ENCODE assay signal across 1 cellular context in the genomic region with DNA sequence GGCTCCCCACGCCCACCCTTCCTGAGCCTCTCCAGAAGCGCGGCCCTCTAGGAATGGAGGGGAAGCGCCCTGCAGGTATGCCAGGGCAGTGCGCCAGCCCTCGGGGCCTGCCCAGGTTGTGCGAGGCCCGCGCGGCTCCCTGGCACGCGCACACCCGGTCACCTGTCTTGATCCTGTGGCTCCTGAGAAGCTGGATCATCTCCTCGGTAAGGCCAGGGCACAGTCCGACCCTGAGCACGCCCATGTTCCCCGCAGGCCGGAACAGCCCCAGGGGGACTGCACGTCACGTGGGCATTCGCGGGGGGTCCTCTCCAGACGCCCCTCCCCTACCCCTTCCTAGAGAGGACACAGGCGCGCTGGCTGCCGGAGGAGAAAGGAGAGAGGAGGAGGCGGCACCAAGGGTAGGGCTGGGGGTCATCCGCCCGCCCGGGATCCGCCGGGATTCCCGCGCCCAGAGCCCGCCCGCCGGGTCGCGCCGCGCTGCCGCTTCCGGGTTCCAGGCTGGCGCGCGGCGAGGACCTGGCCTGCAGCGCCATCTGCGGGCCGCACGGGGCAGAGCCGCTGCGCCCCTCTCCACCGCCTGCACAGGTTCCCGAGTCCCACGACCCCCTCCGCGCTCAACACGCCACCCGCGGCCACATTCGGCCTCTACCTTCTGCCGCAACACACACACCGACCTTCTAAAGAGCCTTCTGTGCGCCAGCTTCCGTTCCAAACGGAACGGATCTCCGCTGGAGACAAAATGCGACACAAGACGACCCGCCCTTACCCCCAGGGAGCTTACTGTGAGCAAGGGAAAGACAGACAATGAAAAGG.
A peak's percentile ranks its signal among the peaks of the same experiment; 100 is the strongest.
TF ChIP-seq lines count a peak whose summit lies in the region.

A gene (minus strand): TSS at position 491 of the 816 bp plus-strand sequence. CDS start 247 bp downstream, at position 244.

TF ChIP-seq in SK-N-SH, 30 proteins besides CTCF, POLR2A, EP300 and RAD21 (continued from another document):
- TF ChIP-seq, protein P1, sequence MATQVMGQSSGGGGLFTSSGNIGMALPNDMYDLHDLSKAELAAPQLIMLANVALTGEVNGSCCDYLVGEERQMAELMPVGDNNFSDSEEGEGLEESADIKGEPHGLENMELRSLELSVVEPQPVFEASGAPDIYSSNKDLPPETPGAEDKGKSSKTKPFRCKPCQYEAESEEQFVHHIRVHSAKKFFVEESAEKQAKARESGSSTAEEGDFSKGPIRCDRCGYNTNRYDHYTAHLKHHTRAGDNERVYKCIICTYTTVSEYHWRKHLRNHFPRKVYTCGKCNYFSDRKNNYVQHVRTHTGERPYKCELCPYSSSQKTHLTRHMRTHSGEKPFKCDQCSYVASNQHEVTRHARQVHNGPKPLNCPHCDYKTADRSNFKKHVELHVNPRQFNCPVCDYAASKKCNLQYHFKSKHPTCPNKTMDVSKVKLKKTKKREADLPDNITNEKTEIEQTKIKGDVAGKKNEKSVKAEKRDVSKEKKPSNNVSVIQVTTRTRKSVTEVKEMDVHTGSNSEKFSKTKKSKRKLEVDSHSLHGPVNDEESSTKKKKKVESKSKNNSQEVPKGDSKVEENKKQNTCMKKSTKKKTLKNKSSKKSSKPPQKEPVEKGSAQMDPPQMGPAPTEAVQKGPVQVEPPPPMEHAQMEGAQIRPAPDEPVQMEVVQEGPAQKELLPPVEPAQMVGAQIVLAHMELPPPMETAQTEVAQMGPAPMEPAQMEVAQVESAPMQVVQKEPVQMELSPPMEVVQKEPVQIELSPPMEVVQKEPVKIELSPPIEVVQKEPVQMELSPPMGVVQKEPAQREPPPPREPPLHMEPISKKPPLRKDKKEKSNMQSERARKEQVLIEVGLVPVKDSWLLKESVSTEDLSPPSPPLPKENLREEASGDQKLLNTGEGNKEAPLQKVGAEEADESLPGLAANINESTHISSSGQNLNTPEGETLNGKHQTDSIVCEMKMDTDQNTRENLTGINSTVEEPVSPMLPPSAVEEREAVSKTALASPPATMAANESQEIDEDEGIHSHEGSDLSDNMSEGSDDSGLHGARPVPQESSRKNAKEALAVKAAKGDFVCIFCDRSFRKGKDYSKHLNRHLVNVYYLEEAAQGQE (IDR thresholded peaks at IDR 0.05; ENCODE audit: low read depth, low read length) = no peak
- TF ChIP-seq, protein P2, sequence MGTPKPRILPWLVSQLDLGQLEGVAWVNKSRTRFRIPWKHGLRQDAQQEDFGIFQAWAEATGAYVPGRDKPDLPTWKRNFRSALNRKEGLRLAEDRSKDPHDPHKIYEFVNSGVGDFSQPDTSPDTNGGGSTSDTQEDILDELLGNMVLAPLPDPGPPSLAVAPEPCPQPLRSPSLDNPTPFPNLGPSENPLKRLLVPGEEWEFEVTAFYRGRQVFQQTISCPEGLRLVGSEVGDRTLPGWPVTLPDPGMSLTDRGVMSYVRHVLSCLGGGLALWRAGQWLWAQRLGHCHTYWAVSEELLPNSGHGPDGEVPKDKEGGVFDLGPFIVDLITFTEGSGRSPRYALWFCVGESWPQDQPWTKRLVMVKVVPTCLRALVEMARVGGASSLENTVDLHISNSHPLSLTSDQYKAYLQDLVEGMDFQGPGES (IDR thresholded peaks at IDR 0.05; ENCODE audit: low read depth, low read length) = no peak
- TF ChIP-seq SMC3 (IDR thresholded peaks at IDR 0.05; ENCODE audit: low read depth, low read length) (peak; percentile 88), JUND (IDR thresholded peaks at IDR 0.05) (no peak), TCF12 (IDR thresholded peaks at IDR 0.05) (no peak), CHD2 (IDR thresholded peaks at IDR 0.05; ENCODE audit: low read length, partially characterized antibody) (peak; percentile 77), RCOR1 (IDR thresholded peaks at IDR 0.05; ENCODE audit: low read length) (no peak), GATA2 (CRISPR knock-in tag; IDR thresholded peaks at IDR 0.05) (no peak), RXRA (IDR thresholded peaks at IDR 0.05; ENCODE audit: borderline replicate concordance, low read depth) (no peak), NFIC (IDR thresholded peaks at IDR 0.05; ENCODE audit: borderline replicate concordance) (no peak), FOSL2 (IDR thresholded peaks at IDR 0.05; ENCODE audit: borderline replicate concordance, low read depth) (no peak), FOXM1 (IDR thresholded peaks at IDR 0.05; ENCODE audit: low read depth) (no peak)
- TF ChIP-seq, protein P3, sequence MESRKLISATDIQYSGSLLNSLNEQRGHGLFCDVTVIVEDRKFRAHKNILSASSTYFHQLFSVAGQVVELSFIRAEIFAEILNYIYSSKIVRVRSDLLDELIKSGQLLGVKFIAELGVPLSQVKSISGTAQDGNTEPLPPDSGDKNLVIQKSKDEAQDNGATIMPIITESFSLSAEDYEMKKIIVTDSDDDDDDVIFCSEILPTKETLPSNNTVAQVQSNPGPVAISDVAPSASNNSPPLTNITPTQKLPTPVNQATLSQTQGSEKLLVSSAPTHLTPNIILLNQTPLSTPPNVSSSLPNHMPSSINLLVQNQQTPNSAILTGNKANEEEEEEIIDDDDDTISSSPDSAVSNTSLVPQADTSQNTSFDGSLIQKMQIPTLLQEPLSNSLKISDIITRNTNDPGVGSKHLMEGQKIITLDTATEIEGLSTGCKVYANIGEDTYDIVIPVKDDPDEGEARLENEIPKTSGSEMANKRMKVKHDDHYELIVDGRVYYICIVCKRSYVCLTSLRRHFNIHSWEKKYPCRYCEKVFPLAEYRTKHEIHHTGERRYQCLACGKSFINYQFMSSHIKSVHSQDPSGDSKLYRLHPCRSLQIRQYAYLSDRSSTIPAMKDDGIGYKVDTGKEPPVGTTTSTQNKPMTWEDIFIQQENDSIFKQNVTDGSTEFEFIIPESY (IDR thresholded peaks at IDR 0.05; ENCODE audit: borderline replicate concordance, low read depth) = 0 out of 2 replicates have a peak, but pooled peaks have one; percentile 33
- TF ChIP-seq, protein P4, sequence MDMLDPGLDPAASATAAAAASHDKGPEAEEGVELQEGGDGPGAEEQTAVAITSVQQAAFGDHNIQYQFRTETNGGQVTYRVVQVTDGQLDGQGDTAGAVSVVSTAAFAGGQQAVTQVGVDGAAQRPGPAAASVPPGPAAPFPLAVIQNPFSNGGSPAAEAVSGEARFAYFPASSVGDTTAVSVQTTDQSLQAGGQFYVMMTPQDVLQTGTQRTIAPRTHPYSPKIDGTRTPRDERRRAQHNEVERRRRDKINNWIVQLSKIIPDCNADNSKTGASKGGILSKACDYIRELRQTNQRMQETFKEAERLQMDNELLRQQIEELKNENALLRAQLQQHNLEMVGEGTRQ (IDR thresholded peaks at IDR 0.05; ENCODE audit: borderline replicate concordance, low read depth, low read length) = no peak; the same call in 1 of the 2 replicates
